In genomic region chr11:131688056-131688693, GRCh38 we compare ENCODE assay signal across 8 cellular contexts.
DNase-seq lines count a peak whose midpoint lies in the region; ATAC-seq and TF ChIP-seq lines count a peak whose summit lies in the region.

No MANE protein-coding gene starts in this region.

- H3K9me3 ChIP-seq in BLaER1 (no peaks in the 10 kb centered on the region), OCI-LY1 (ENCODE audit: low read length) (no peaks in the 10 kb centered on the region), tibial artery (no peaks in the 10 kb centered on the region)

- H4K20me1 ChIP-seq in BLaER1 (peaks cover 52% of the 10 kb centered on the region; the same call in 1 of the 2 replicates), OCI-LY1 (ENCODE audit: insufficient read depth, low read length) (no peaks in the 10 kb centered on the region)

- DNase-seq in chondrocyte (ENCODE audit: low spot score) (no peak), medulla oblongata (ENCODE audit: extremely low spot score) (peak; percentile 69), tibial artery (peak in 1 of 2 donors; percentile 37), NCI-H1694 treated with DMSO at 0.1 percent for 48 hours (lab: John Stamatoyannopoulos, UW) (no peak)

- no peak overlapping the region for H3K4me3 Mint-ChIP-seq in chondrocyte (ENCODE audit: unreplicated experiment)

- H3K9me3 Mint-ChIP-seq in chondrocyte (ENCODE audit: low read depth): no peaks in the 10 kb centered on the region

- intact Hi-C loops in tibial artery (cut with DNase I; ENCODE audit: low total_unique reads): no loop called here

- peak; percentile 66 for TF ChIP-seq CTCF in OCI-LY1 (IDR thresholded peaks at IDR 0.05; ENCODE audit: low read length)
- peak; percentile 94 for TF ChIP-seq CTCF in chondrocyte (IDR thresholded peaks at IDR 0.05)
- peak; percentile 65 to 91 for TF ChIP-seq CTCF in tibial artery (IDR thresholded peaks at IDR 0.05)

- H3K36me3 ChIP-seq in BLaER1 (no peaks in the 10 kb centered on the region), OCI-LY1 (ENCODE audit: insufficient read depth, low read length) (no peaks in the 10 kb centered on the region), tibial artery (no peaks in the 10 kb centered on the region)

- H3K9me2 ChIP-seq in OCI-LY1 (ENCODE audit: low read depth, low read length): no peaks in the 10 kb centered on the region

- H3K4me1 ChIP-seq in BLaER1 (peaks cover 14% of the 10 kb centered on the region), OCI-LY1 (ENCODE audit: insufficient read depth, low read length, severe bottlenecking) (no peaks in the 10 kb centered on the region), tibial artery (peaks cover 0 to 9% (median 5%) of the 10 kb centered on the region in 4 donors)

- no peak overlapping the region for H3K4me3 ChIP-seq in BLaER1
- no peak overlapping the region for H3K4me3 ChIP-seq in OCI-LY1 (ENCODE audit: low read depth, low read length, poor library complexity, severe bottlenecking)
- H3K4me3 ChIP-seq in tibial artery: no peak overlapping the region

- peak; percentile 66 for ATAC-seq in GM18505 (IDR thresholded peaks at IDR 0.05; ENCODE audit: unreplicated experiment)
- peak; percentile 50 for ATAC-seq in HG03039 (IDR thresholded peaks at IDR 0.05; ENCODE audit: unreplicated experiment)

- H3K27me3 ChIP-seq in BLaER1 (peaks cover 68% of the 10 kb centered on the region), OCI-LY1 (ENCODE audit: insufficient read depth, low read length) (no peaks in the 10 kb centered on the region), tibial artery (peaks cover 0 to 73% of the 10 kb centered on the region in 2 donors)

- no peaks in the 10 kb centered on the region for H3K36me3 Mint-ChIP-seq in chondrocyte (ENCODE audit: low read depth)

- TF ChIP-seq POLR2A in GM18505 (IDR thresholded peaks at IDR 0.05; ENCODE audit: borderline replicate concordance, extremely low read depth, insufficient read depth, insufficient read length): no peak

- H3K4me2 ChIP-seq in BLaER1 (peak overlapping the region; percentile 23; the same call in 1 of the 2 replicates), OCI-LY1 (ENCODE audit: low read length) (no peak overlapping the region)

- no peak overlapping the region for H3K27ac ChIP-seq in BLaER1
- no peak overlapping the region for H3K27ac ChIP-seq in OCI-LY1 (ENCODE audit: low read depth, low read length, poor library complexity, severe bottlenecking)
- no peak overlapping the region for H3K27ac ChIP-seq in tibial artery

- peaks cover 20% of the 10 kb centered on the region for H3K27me3 Mint-ChIP-seq in chondrocyte (ENCODE audit: low read depth)

- H3K9ac ChIP-seq in BLaER1: no peak overlapping the region
- H3K9ac ChIP-seq in OCI-LY1 (ENCODE audit: low read length): no peak overlapping the region

- no peak overlapping the region for H2AFZ ChIP-seq in OCI-LY1 (ENCODE audit: low read length)

- no peaks in the 10 kb centered on the region for H3K79me2 ChIP-seq in OCI-LY1 (ENCODE audit: insufficient read depth, low read length)

- H3K4me1 Mint-ChIP-seq in chondrocyte (ENCODE audit: low read depth): peaks cover 2% of the 10 kb centered on the region

- no peaks in the 10 kb centered on the region for H3F3A ChIP-seq in OCI-LY1 (ENCODE audit: insufficient read depth, low read length)

- H3K27ac Mint-ChIP-seq in chondrocyte (ENCODE audit: unreplicated experiment): no peak overlapping the region
